In genomic region chr6:147283460-147283859, GRCh38 we compare ENCODE assay signal across 15 cellular contexts.
DNase-seq lines count a peak whose midpoint lies in the region; ATAC-seq, FAIRE-seq and TF ChIP-seq lines count a peak whose summit lies in the region.
"Had no signal": no experiment of that assay in that cellular context is flagged by ENCODE, and none has a peak within 500 bp of the region (broad histone marks: within the 10 kb centered on the region; RNA-seq: fewer than 3 reads in every experiment).

No MANE protein-coding gene starts in this region.

- peak overlapping the region; percentile 63 for H3K4me3 Mint-ChIP-seq in nephron progenitor cell
- H3K4me3 Mint-ChIP-seq in stimulated activated naive B cell treated with anti-CD40 and anti-IgM and Interleukin-4, amounts not matched to agents 10 μg/mL and 1 μg/mL and 100 μg/mL, for 72 hours = no peak overlapping the region
- H3K4me3 Mint-ChIP-seq: CD8-positive, alpha-beta memory T cell had no signal

- H3K27me3 Mint-ChIP-seq in nephron progenitor cell (ENCODE audit: low read depth, poor library complexity) = no peaks in the 10 kb centered on the region
- no peaks in the 10 kb centered on the region for H3K27me3 Mint-ChIP-seq in stimulated activated naive B cell treated with anti-CD40 and anti-IgM and Interleukin-4, amounts not matched to agents 10 μg/mL and 1 μg/mL and 100 μg/mL, for 72 hours
- H3K27me3 Mint-ChIP-seq: CD8-positive, alpha-beta memory T cell had no signal

- no peaks in the 10 kb centered on the region for H3K27me3 ChIP-seq in bronchial epithelial cell (ENCODE audit: control insufficient read depth, insufficient read depth, low read length)
- H3K27me3 ChIP-seq: stomach had no signal

- TF ChIP-seq POLR2A in GM12891 (IDR thresholded peaks at IDR 0.05; ENCODE audit: low read depth, low read length) = no peak

- H3K27ac Mint-ChIP-seq in nephron progenitor cell = peak overlapping the region; percentile 97
- no peak overlapping the region for H3K27ac Mint-ChIP-seq in stimulated activated naive B cell treated with anti-CD40 and anti-IgM and Interleukin-4, amounts not matched to agents 10 μg/mL and 1 μg/mL and 100 μg/mL, for 72 hours

- peaks cover 28% of the 10 kb centered on the region for H3K9me3 Mint-ChIP-seq in nephron progenitor cell
- H3K9me3 Mint-ChIP-seq in stimulated activated naive B cell treated with anti-CD40 and anti-IgM and Interleukin-4, amounts not matched to agents 10 μg/mL and 1 μg/mL and 100 μg/mL, for 72 hours = no peaks in the 10 kb centered on the region
- H3K9me3 Mint-ChIP-seq: CD8-positive, alpha-beta memory T cell had no signal

- H3K4me3 ChIP-seq in bronchial epithelial cell (ENCODE audit: low read depth, low read length) = no peak overlapping the region
- H3K4me3 ChIP-seq: left ventricle myocardium inferior, stomach had no signal

- FAIRE-seq in bronchial epithelial cell (lab: Jason Lieb, UNC) (no peak), GM12891 (lab: Jason Lieb, UNC) (no peak)
- FAIRE-seq: endometrium had no signal

- no peak for ATAC-seq in GM21825 (IDR thresholded peaks at IDR 0.05; ENCODE audit: unreplicated experiment)
- ATAC-seq in stimulated activated naive B cell treated with anti-CD40 and anti-IgM and Interleukin-4, amounts not matched to agents 10 μg/mL and 1 μg/mL and 100 μg/mL, for 72 hours (replicated peaks) = no peak

- H3K4me1 Mint-ChIP-seq in nephron progenitor cell = peaks cover 40% of the 10 kb centered on the region
- peaks cover 7 to 12% of the 10 kb centered on the region in 2 donors for H3K4me1 Mint-ChIP-seq in stimulated activated naive B cell treated with anti-CD40 and anti-IgM and Interleukin-4, amounts not matched to agents 10 μg/mL and 1 μg/mL and 100 μg/mL, for 72 hours

- H3K36me3 ChIP-seq in bronchial epithelial cell (ENCODE audit: control insufficient read depth, insufficient read depth, low read length) = peaks cover 1% of the 10 kb centered on the region

- TF ChIP-seq CTCF in bronchial epithelial cell (IDR thresholded peaks at IDR 0.05; ENCODE audit: insufficient read depth, low read length, severe bottlenecking) (no peak), nephron progenitor cell (IDR thresholded peaks at IDR 0.05) (no peak)

- H3K36me3 Mint-ChIP-seq in nephron progenitor cell (ENCODE audit: low read depth) = peaks cover 45% of the 10 kb centered on the region
- peaks cover 12% of the 10 kb centered on the region in 2 donors for H3K36me3 Mint-ChIP-seq in stimulated activated naive B cell treated with anti-CD40 and anti-IgM and Interleukin-4, amounts not matched to agents 10 μg/mL and 1 μg/mL and 100 μg/mL, for 72 hours

- DNase-seq in ELR (ENCODE audit: low read depth) (peak; percentile 13), HT-29 (ENCODE audit: low spot score) (peak; percentile 15), bronchial epithelial cell (ENCODE audit: low read depth) (peak; percentile 13), nephron progenitor cell (peak; percentile 14), GM12891 (ENCODE audit: insufficient read length, low spot score) (no peak), epidermal melanocyte (ENCODE audit: insufficient read length, low spot score) (no peak)
- no peak for DNase-seq in stimulated activated naive B cell treated with anti-CD40 and anti-IgM and Interleukin-4, amounts not matched to agents 10 μg/mL and 1 μg/mL and 100 μg/mL, for 72 hours
- DNase-seq: activated CD4-positive, alpha-beta T cell treated with anti-CD3 and anti-CD28 coated beads, Interleukin-2, amount 50 U/mL, for 4 hours; CD8-positive, alpha-beta memory T cell; hippocampal formation; left ventricle myocardium inferior; NCI-H2081; stomach had no signal

TF ChIP-seq in GM12891, 5 proteins besides CTCF, POLR2A, EP300 and RAD21:
- TF ChIP-seq POU2F2 (IDR thresholded peaks at IDR 0.05; ENCODE audit: low read depth, low read length) = no peak
- TF ChIP-seq TAF1 (IDR thresholded peaks at IDR 0.05; ENCODE audit: low read depth, low read length) = no peak
- no peak for TF ChIP-seq PAX5 (IDR thresholded peaks at IDR 0.05; ENCODE audit: insufficient read depth, low read length, severe bottlenecking)
- TF ChIP-seq POLR2AphosphoS5 (IDR thresholded peaks at IDR 0.05; ENCODE audit: low read depth, low read length) = no peak
- no peak for TF ChIP-seq SPI1 (IDR thresholded peaks at IDR 0.05; ENCODE audit: low read depth, low read length)

Comparison
In these comparisons a context has a peak if more than half of its experiments do, and no peak if none do; other contexts are left out.
1. DNase-seq: peak in ELR (single experiment), HT-29 (single experiment), bronchial epithelial cell (single experiment) and nephron progenitor cell (single experiment); none in GM12891 (single experiment), stimulated activated naive B cell treated with anti-CD40 and anti-IgM and Interleukin-4, amounts not matched to agents 10 μg/mL and 1 μg/mL and 100 μg/mL, for 72 hours (single experiment) and epidermal melanocyte (single experiment).